14 cellular contexts compared by ENCODE assay signal in genomic region chr14:51895425-51895824, GRCh38. TPM values are rescaled to one million over a fixed set of nuclear protein-coding genes. Genes with fewer than 3 reads are reported as not detected.
DNase-seq lines count a peak whose midpoint lies in the region; ATAC-seq and FAIRE-seq lines count a peak whose summit lies in the region.
"Had no signal": no experiment of that assay in that cellular context is flagged by ENCODE, and none has a peak within 500 bp of the region (broad histone marks: within the 10 kb centered on the region; RNA-seq: fewer than 3 reads in every experiment).

No MANE protein-coding gene starts in this region.

- peak; percentile 48 for ATAC-seq in Right ventricle myocardium inferior
- ATAC-seq in HG03565 (IDR thresholded peaks at IDR 0.05; ENCODE audit: unreplicated experiment): no peak
- no peak for ATAC-seq in HG03097 (IDR thresholded peaks at IDR 0.05; ENCODE audit: low FRiP score, unreplicated experiment)

- DNase-seq in Right ventricle myocardium inferior (ENCODE audit: missing footprints) (no peak), cardiac septum (ENCODE audit: low spot score) (no peak), GM19239 (ENCODE audit: insufficient read length, low spot score) (no peak), fibroblast of peridontal ligament (ENCODE audit: extremely low read depth) (peak; percentile 37), myocyte (ENCODE audit: low read depth) (peak; percentile 14), activated T-cell treated with anti-CD3 and anti-CD28 coated beads for 4 hours (no peak)
- DNase-seq: 8988T; AML-193; Calu3; CD4-positive, alpha-beta T cell; DMS 273 treated with DMSO at 0.1 percent for 48 hours had no signal

- FAIRE-seq in GM19239 (lab: Jason Lieb, UNC): peak; percentile 49
- FAIRE-seq: H54 had no signal

- intact Hi-C loops in Right ventricle myocardium inferior (cut with DNase I) (no loop called here), cardiac septum (cut with DNase I) (no loop called here)

RNA-seq across cellular contexts. Expression of gene GNG2, which starts 35.0 kb away (rescaled TPM):
- 15.5 TPM for total RNA-seq in Right ventricle myocardium inferior
- 7.0 TPM for total RNA-seq in cardiac septum
- 14.6 and 16.6 TPM in 2 replicates for total RNA-seq in myocyte
- 9.7 TPM for polyA plus RNA-seq in myocyte (2012)
- total RNA-seq: Calu3 had no signal

Comparison
In these comparisons a context has a peak if more than half of its experiments do, and no peak if none do; other contexts are left out.
1. DNase-seq: peak in fibroblast of peridontal ligament (single experiment) and myocyte (single experiment); none in Right ventricle myocardium inferior (single experiment), cardiac septum (single experiment), GM19239 (single experiment) and activated T-cell treated with anti-CD3 and anti-CD28 coated beads for 4 hours (single experiment).